Comparison of ENCODE assay signal across 8 cellular contexts in genomic region chr12:46384451-46385301, GRCh38. TPM values are rescaled to one million over a fixed set of nuclear protein-coding genes. Genes with fewer than 3 reads are reported as not detected.
A peak's percentile ranks its signal among the peaks of the same experiment; 100 is the strongest.
DNase-seq lines count a peak whose midpoint lies in the region; ATAC-seq, FAIRE-seq and TF ChIP-seq lines count a peak whose summit lies in the region.

No MANE protein-coding gene starts in this region.

- no peak for ATAC-seq in activated T-cell treated with anti-CD3 and anti-CD28 coated beads, Interleukin-2, amount 50 U/mL, for 72 hours (replicated peaks in 1 of 2)
- no peak for ATAC-seq in activated naive CD8-positive, alpha-beta T cell treated with anti-CD3 and anti-CD28 coated beads, Interleukin-2, amount 50 U/mL, for 24 hours
- ATAC-seq in HepG2 (no peak), GM19455 (IDR thresholded peaks at IDR 0.05; ENCODE audit: unreplicated experiment) (no peak)

- peaks cover 22% of the 10 kb centered on the region for H3K79me2 ChIP-seq in HepG2 (ENCODE audit: insufficient read depth, low read length)

- no peaks in the 10 kb centered on the region for H3K36me3 Mint-ChIP-seq in activated T-cell treated with anti-CD3 and anti-CD28 coated beads, Interleukin-2, amount 50 U/mL, for 72 hours (ENCODE audit: insufficient read depth in 2 of 2)
- H3K36me3 Mint-ChIP-seq in activated naive CD8-positive, alpha-beta T cell treated with anti-CD3 and anti-CD28 coated beads, Interleukin-2, amount 50 U/mL, for 24 hours (ENCODE audit: low read depth): no peaks in the 10 kb centered on the region

- no peak for TF ChIP-seq RAD21 in HepG2 (CRISPR knock-in tag; IDR thresholded peaks at IDR 0.05)

- intact Hi-C loops in HepG2 (cut with micrococcal nuclease; ENCODE audit: unreplicated experiment) (loop anchor here (2.0 kb wide), 1 partner anchor 108 kb away; no protein-coding TSS in a partner anchor), transverse colon (cut with DNase I; ENCODE audit: low total_unique reads) (loop anchor here (10.0 kb wide), 1 partner anchor 120 kb away; the partner anchor contains the start of gene SLC38A1)

- FAIRE-seq in HepG2 (lab: Jason Lieb, UNC): no peak

- no peaks in the 10 kb centered on the region; a peak in 1 of 5 replicates for H3K27me3 ChIP-seq in HepG2 (ENCODE audit: control insufficient read depth in 1 of 2, insufficient read depth in 2 of 2, low read length in 2 of 2)
- no peaks in the 10 kb centered on the region for H3K27me3 ChIP-seq in transverse colon

- H3K4me1 ChIP-seq in HepG2 (ENCODE audit: insufficient read depth, low read length): peaks cover 77% of the 10 kb centered on the region
- H3K4me1 ChIP-seq in transverse colon: peaks cover 11 to 64% (median 36%) of the 10 kb centered on the region in 4 donors

- no peak for TF ChIP-seq CTCF in HepG2 (CRISPR knock-in tag; IDR thresholded peaks at IDR 0.05)
- TF ChIP-seq CTCF in transverse colon (IDR thresholded peaks at IDR 0.05): no peak
- no peak for TF ChIP-seq CTCF in GM13977 (IDR thresholded peaks at IDR 0.05; ENCODE audit: extremely low read depth, insufficient read depth, missing control alignments)

- peak overlapping the region; percentile 85 for H3K4me2 ChIP-seq in HepG2 (ENCODE audit: low read depth, low read length)

- CTCF ChIA-PET in HepG2 (lab: Yijun Ruan, JAX; ENCODE audit: low intra/inter-chr PET ratio, low total read pairs): no interaction called here

- H3K4me3 ChIP-seq in HepG2 (replicated peaks in 1 of 3; ENCODE audit: insufficient read depth in 1 of 3, low read depth in 2 of 3, low read length in 3 of 3): peak overlapping the region; percentile 67 to 90 (median 73)
- peak overlapping the region; percentile 61 to 86 (median 66) for H3K4me3 ChIP-seq in transverse colon

- H3K9me3 Mint-ChIP-seq in activated T-cell treated with anti-CD3 and anti-CD28 coated beads, Interleukin-2, amount 50 U/mL, for 72 hours: no peaks in the 10 kb centered on the region
- H3K9me3 Mint-ChIP-seq in activated naive CD8-positive, alpha-beta T cell treated with anti-CD3 and anti-CD28 coated beads, Interleukin-2, amount 50 U/mL, for 24 hours: no peaks in the 10 kb centered on the region

- H3K9me3 ChIP-seq in HepG2 (ENCODE audit: low read length) (no peaks in the 10 kb centered on the region), transverse colon (no peaks in the 10 kb centered on the region)

- H3K27ac Mint-ChIP-seq in activated T-cell treated with anti-CD3 and anti-CD28 coated beads, Interleukin-2, amount 50 U/mL, for 72 hours: peak overlapping the region; percentile 78
- peak overlapping the region; percentile 82 for H3K27ac Mint-ChIP-seq in activated naive CD8-positive, alpha-beta T cell treated with anti-CD3 and anti-CD28 coated beads, Interleukin-2, amount 50 U/mL, for 24 hours

- no TSS peak for BruUV-seq in HepG2 (replicated peaks; lab: Mats Ljungman, UMichigan)

- no peaks in the 10 kb centered on the region for H3K27me3 Mint-ChIP-seq in activated T-cell treated with anti-CD3 and anti-CD28 coated beads, Interleukin-2, amount 50 U/mL, for 72 hours (ENCODE audit: low read depth)
- no peaks in the 10 kb centered on the region for H3K27me3 Mint-ChIP-seq in activated naive CD8-positive, alpha-beta T cell treated with anti-CD3 and anti-CD28 coated beads, Interleukin-2, amount 50 U/mL, for 24 hours

- no peaks in the 10 kb centered on the region for H4K20me1 ChIP-seq in HepG2 (ENCODE audit: insufficient read depth, low read length)

- H3K4me1 Mint-ChIP-seq in activated T-cell treated with anti-CD3 and anti-CD28 coated beads, Interleukin-2, amount 50 U/mL, for 72 hours (ENCODE audit: low read depth): peaks cover 57% of the 10 kb centered on the region
- peaks cover 59% of the 10 kb centered on the region for H3K4me1 Mint-ChIP-seq in activated naive CD8-positive, alpha-beta T cell treated with anti-CD3 and anti-CD28 coated beads, Interleukin-2, amount 50 U/mL, for 24 hours

- WGBS in HepG2 (ENCODE audit: low lambda C conversion rate): 58% methylated on average over 9 of the region's 9 CpGs
- 65 to 69% methylated on average over 9 of the region's 9 CpGs for WGBS in transverse colon (ENCODE audit: low coverage in 1 of 2), 2 donors

- in situ Hi-C loops in HepG2 (cut with HindIII; ENCODE audit: extremely low pct_ligation_motif_present, low pct_unique_long_range_greater_than_20kb) (loop anchor here (5.0 kb wide), 1 partner anchor 48 kb away; no protein-coding TSS in a partner anchor), transverse colon (cut with MboI; ENCODE audit: low pct_ligation_motif_present in 1 of 4, low pct_unique_long_range_greater_than_20kb in 1 of 4, low sequenced_read_pairs in 3 of 4) (loop anchor here in 1 of 4 donors (10.0 to 25.0 kb wide), 2 partner anchors 90 to 647 kb away; partner anchors contain the start of gene ARID2), GM13977 (cut with MboI; ENCODE audit: low pct_unique_long_range_greater_than_20kb, low sequenced_read_pairs, unreplicated experiment) (no loop called here)

- POLR2A ChIA-PET in HepG2 (lab: Yijun Ruan, JAX): interaction anchor here (0.7 to 7.1 kb wide), 12 partner anchors 13 to 201 kb away, joined by 3 to 91 read pairs (median 4); partner anchors contain the start of gene SLC38A2

- DNase-seq in activated T-cell treated with anti-CD3 and anti-CD28 coated beads, Interleukin-2, amount 50 U/mL, for 72 hours: no peak
- no peak for DNase-seq in activated T-cell treated with anti-CD3 and anti-CD28 coated beads for 4 hours
- no peak for DNase-seq in activated naive CD8-positive, alpha-beta T cell treated with anti-CD3 and anti-CD28 coated beads, Interleukin-2, amount 50 U/mL, for 24 hours
- no peak for DNase-seq in HepG2 (ENCODE audit: low spot score)
- no peak for DNase-seq in transverse colon
- no peak for DNase-seq in kidney tubule cell (ENCODE audit: low spot score)
- DNase-seq in GM13977 (ENCODE audit: low spot score): no peak

- TF ChIP-seq POLR2A in HepG2 (IDR thresholded peaks at IDR 0.05; ENCODE audit: insufficient read depth in 1 of 2, low read depth in 2 of 2, low read length in 2 of 2) (no peak), transverse colon (IDR thresholded peaks at IDR 0.05) (no peak)

- peak in 1 of 2 experiments; percentile 31; a peak in 1 of 4 replicates for TF ChIP-seq EP300 in HepG2 (IDR thresholded peaks at IDR 0.05; ENCODE audit: low read depth in 2 of 2, low read length in 2 of 2)
- no peak for TF ChIP-seq EP300 in HepG2 (CRISPR knock-in tag; IDR thresholded peaks at IDR 0.05; ENCODE audit: borderline replicate concordance)
- no peak for TF ChIP-seq EP300 in transverse colon (IDR thresholded peaks at IDR 0.05; ENCODE audit: low read depth)

- no peaks in the 10 kb centered on the region for H3K36me3 ChIP-seq in HepG2 (replicated peaks in 1 of 2; ENCODE audit: control insufficient read depth in 1 of 2, insufficient read depth in 2 of 2, low read length in 2 of 2)
- H3K36me3 ChIP-seq in transverse colon: no peaks in the 10 kb centered on the region

- H3K4me3 Mint-ChIP-seq in activated T-cell treated with anti-CD3 and anti-CD28 coated beads, Interleukin-2, amount 50 U/mL, for 72 hours: peak overlapping the region; percentile 82 to 90
- H3K4me3 Mint-ChIP-seq in activated naive CD8-positive, alpha-beta T cell treated with anti-CD3 and anti-CD28 coated beads, Interleukin-2, amount 50 U/mL, for 24 hours: peak overlapping the region; percentile 84

- H3K27ac ChIP-seq in HepG2 (ENCODE audit: extremely low read length, insufficient read depth, low read length) (peak overlapping the region; percentile 98), transverse colon (peak overlapping the region; percentile 98 to 100 (median 100))

- H3K9ac ChIP-seq in HepG2 (ENCODE audit: insufficient read depth, low read depth, low read length): peak overlapping the region; percentile 97

- H2AFZ ChIP-seq in HepG2 (ENCODE audit: low read length): no peak overlapping the region

TF ChIP-seq in HepG2, 621 proteins besides CTCF, POLR2A, EP300 and RAD21 (continues in another document):
- TF ChIP-seq CREM (IDR thresholded peaks at IDR 0.05): peak; percentile 37
- no peak for TF ChIP-seq CREM (CRISPR knock-in tag; IDR thresholded peaks at IDR 0.05)
- no peak for TF ChIP-seq PHF21A (CRISPR knock-in tag; IDR thresholded peaks at IDR 0.05)
- TF ChIP-seq HNF4A (CRISPR knock-in tag; IDR thresholded peaks at IDR 0.05): peak; percentile 26
- TF ChIP-seq PHF5A (CRISPR knock-in tag; IDR thresholded peaks at IDR 0.05; ENCODE audit: low read depth, unreplicated experiment): no peak
- no peak for TF ChIP-seq ZIK1 (CRISPR knock-in tag; IDR thresholded peaks at IDR 0.05; ENCODE audit: borderline replicate concordance, low read depth)
- no peak for TF ChIP-seq REXO4 (CRISPR knock-in tag; IDR thresholded peaks at IDR 0.05; ENCODE audit: borderline replicate concordance)
- peak; percentile 27; the same call in 1 of the 2 replicates for TF ChIP-seq SAP130 (CRISPR knock-in tag; IDR thresholded peaks at IDR 0.05; ENCODE audit: low read depth)
- TF ChIP-seq ZNF644 (CRISPR knock-in tag; IDR thresholded peaks at IDR 0.05; ENCODE audit: low read depth): 0 out of 2 replicates have a peak, but pooled peaks have one; percentile 10

RNA-seq across cellular contexts. Expression of gene SLC38A2, which starts 12.1 kb away (rescaled TPM):
- 100 to 1,000 TPM; 481 to 496 TPM for total RNA-seq in activated T-cell treated with anti-CD3 and anti-CD28 coated beads, Interleukin-2, amount 50 U/mL, for 72 hours
- total RNA-seq in HepG2 (2016; rRNA removed; fragmentation: Illumina TruSeq; extraction: Trizol) (230 and 368 TPM in 2 replicates), transverse colon (100 to 1,000 TPM; 104 to 300 (median 229) TPM)
- 31.8 and 45.4 TPM in 2 replicates for total RNA-seq in HepG2 (2016; cell fraction: cytosol; rRNA removed; fragmentation: Illumina TruSeq; extraction: Trizol; ENCODE audit: low read depth)
- total RNA-seq in HepG2 (2016; cell fraction: insoluble cytoplasmic fraction; rRNA removed; fragmentation: Illumina TruSeq; extraction: Trizol): 210 and 375 TPM in 2 replicates
- 98.8 and 127 TPM in 2 replicates for total RNA-seq in HepG2 (2016; cell fraction: membrane; rRNA removed; fragmentation: Illumina TruSeq; extraction: Trizol)
- 947 and 961 TPM in 2 replicates for total RNA-seq in HepG2 (2016; cell fraction: nucleus; rRNA removed; fragmentation: Illumina TruSeq; extraction: Trizol)
- 861 and 880 TPM in 2 replicates for polyA plus RNA-seq in HepG2 (2011; rRNA removed)
- 346 and 636 TPM in 2 replicates for polyA plus RNA-seq in HepG2 (2011; cell fraction: cytosol; rRNA removed)
- 926 and 1,239 TPM in 2 replicates for polyA plus RNA-seq in HepG2 (2011; cell fraction: nucleus; rRNA removed)
- 836 and 868 TPM in 2 replicates for polyA plus RNA-seq in HepG2 (2012)
- 8.1 TPM in 2 replicates for polyA plus RNA-seq in HepG2 (2016; cell fraction: cytosol; fragmentation: Illumina TruSeq; extraction: Trizol; ENCODE audit: low read depth)
- polyA plus RNA-seq in HepG2 (2016; cell fraction: insoluble cytoplasmic fraction; fragmentation: Illumina TruSeq; extraction: Trizol; ENCODE audit: low read depth): 138 and 148 TPM in 2 replicates
- 24.1 and 28.9 TPM in 2 replicates for polyA plus RNA-seq in HepG2 (2016; cell fraction: membrane; fragmentation: Illumina TruSeq; extraction: Trizol; ENCODE audit: low read depth)
- polyA plus RNA-seq in HepG2 (2016; cell fraction: nucleus; fragmentation: Illumina TruSeq; extraction: Trizol; ENCODE audit: insufficient read depth, low read depth): 882 and 909 TPM in 2 replicates
- 406 and 1,055 TPM in 2 replicates for polyA minus RNA-seq in HepG2 (2011; rRNA and poly(A)+ RNA removed; ENCODE audit: low replicate concordance)
- 1,075 and 1,302 TPM in 2 replicates for polyA minus RNA-seq in HepG2 (2011; cell fraction: cytosol; rRNA and poly(A)+ RNA removed)
- polyA minus RNA-seq in HepG2 (2011; cell fraction: nucleus; rRNA and poly(A)+ RNA removed): 2,125 and 2,864 TPM in 2 replicates
